In the genomic region with DNA sequence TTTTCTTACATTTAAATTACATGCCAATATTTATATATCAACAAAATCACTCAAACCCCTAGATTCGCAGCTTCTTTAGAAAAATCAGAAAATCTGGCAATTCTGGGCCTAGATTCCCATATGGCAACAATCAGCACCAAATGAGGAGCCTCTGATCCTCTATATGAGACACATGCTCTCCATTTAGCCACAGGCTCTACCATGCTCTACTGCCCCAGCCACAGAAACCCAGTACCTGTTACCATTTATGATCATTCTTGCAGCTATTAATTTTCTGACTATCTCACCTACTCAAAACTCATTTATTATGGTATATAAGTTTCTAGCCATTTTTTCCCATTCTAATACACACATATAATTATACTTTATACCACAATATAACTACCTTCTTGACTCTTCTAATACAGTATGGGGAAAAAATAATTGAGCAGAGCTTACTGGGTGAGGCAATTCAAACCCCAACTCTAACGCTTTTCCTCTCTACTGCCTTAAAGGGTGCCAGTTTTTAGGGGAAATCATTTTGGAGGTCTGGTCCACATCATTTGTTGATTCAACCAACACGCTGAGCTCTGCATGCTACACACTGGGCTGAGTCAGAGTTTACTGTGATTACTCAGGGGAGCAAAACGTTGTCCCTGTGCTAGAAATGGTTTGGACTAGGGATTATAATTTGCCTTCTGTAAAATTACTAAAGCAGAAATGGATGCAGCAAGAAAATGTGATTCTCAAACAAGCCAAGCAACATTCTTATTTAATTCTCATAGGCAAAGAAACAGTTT, we compare ENCODE assay signal across 9 cellular contexts. TPM values are rescaled to one million over a fixed set of nuclear protein-coding genes. Genes with fewer than 3 reads are reported as not detected.
DNase-seq lines count a peak whose midpoint lies in the region; ATAC-seq and TF ChIP-seq lines count a peak whose summit lies in the region.
"Had no signal": no experiment of that assay in that cellular context is flagged by ENCODE, and none has a peak within 500 bp of the region (broad histone marks: within the 10 kb centered on the region; RNA-seq: fewer than 3 reads in every experiment).

No MANE protein-coding gene starts in this region.

- H3K4me1 ChIP-seq in GM23338 (ENCODE audit: insufficient read depth) (peaks cover 23% of the 10 kb centered on the region), right cardiac atrium (ENCODE audit: control insufficient read depth, insufficient read depth, low read length) (peaks cover 21% of the 10 kb centered on the region), thyroid gland (peaks cover 27 to 75% of the 10 kb centered on the region in 2 donors)

- H3K36me3 ChIP-seq in GM23338 (ENCODE audit: insufficient read depth) (no peaks in the 10 kb centered on the region), thyroid gland (no peaks in the 10 kb centered on the region)

- H3K9me3 Mint-ChIP-seq in GM23338 (0 out of 3 replicates have a peak, but pooled peaks cover 4% of the 10 kb centered on the region), nephron progenitor cell (peaks cover 4% of the 10 kb centered on the region)

- no peak for ATAC-seq in GM23338
- ATAC-seq in right cardiac atrium = peak; percentile 58 to 66

- H4K20me1 ChIP-seq in GM23338 (replicated peaks; ENCODE audit: insufficient read depth) = peaks cover 41% of the 10 kb centered on the region

- no peaks in the 10 kb centered on the region for H3K27me3 ChIP-seq in GM23338 (ENCODE audit: insufficient read depth)
- no peaks in the 10 kb centered on the region for H3K27me3 ChIP-seq in right cardiac atrium (ENCODE audit: control insufficient read depth, insufficient read depth)
- H3K27me3 ChIP-seq in thyroid gland = no peaks in the 10 kb centered on the region

- H3K36me3 Mint-ChIP-seq in GM23338 (ENCODE audit: low read depth) = 0 out of 3 replicates have a peak, but pooled peaks cover 6% of the 10 kb centered on the region
- peaks cover 8% of the 10 kb centered on the region for H3K36me3 Mint-ChIP-seq in nephron progenitor cell (ENCODE audit: low read depth)

- peaks cover 32% of the 10 kb centered on the region for H3K4me1 Mint-ChIP-seq in GM23338
- H3K4me1 Mint-ChIP-seq in nephron progenitor cell = peaks cover 43% of the 10 kb centered on the region

- no peaks in the 10 kb centered on the region for H3K9me2 ChIP-seq in GM23338 (ENCODE audit: insufficient read depth)

- WGBS in right cardiac atrium = 59% methylated on average over 4 of the region's 4 CpGs
- 40 to 52% methylated on average over 4 of the region's 4 CpGs for WGBS in thyroid gland, 2 donors

- H2AFZ ChIP-seq in GM23338 = no peak overlapping the region

- no peak for TF ChIP-seq POLR2A in thyroid gland (IDR thresholded peaks at IDR 0.05)

- peaks cover 100% of the 10 kb centered on the region for H3K79me2 ChIP-seq in GM23338 (replicated peaks; ENCODE audit: insufficient read depth)

- H3K27me3 Mint-ChIP-seq in GM23338 (ENCODE audit: insufficient read depth, low read depth, poor library complexity) (peaks cover under 1% of the 10 kb centered on the region), nephron progenitor cell (ENCODE audit: low read depth, poor library complexity) (peaks cover 3% of the 10 kb centered on the region)

- no peaks in the 10 kb centered on the region for H3K9me3 ChIP-seq in right cardiac atrium (ENCODE audit: control insufficient read depth, low read length)
- no peaks in the 10 kb centered on the region for H3K9me3 ChIP-seq in thyroid gland

- DNase-seq in GM23338 (ENCODE audit: low spot score) = no peak
- DNase-seq in amniotic epithelial cell (ENCODE audit: low read depth) = peak; percentile 50
- no peak for DNase-seq in right cardiac atrium
- DNase-seq in thyroid gland = no peak
- no peak for DNase-seq in LoVo (ENCODE audit: low spot score)
- DNase-seq in NK-92 treated with Interleukin-12 subunit alpha and Interleukin-12 subunit beta, amount 100 ng/mL, for 24 hours (lab: John Stamatoyannopoulos, UW) = no peak
- no peak for DNase-seq in NCI-H2227 (lab: John Stamatoyannopoulos, UW; ENCODE audit: unreplicated experiment)
- no peak for DNase-seq in nephron progenitor cell
- DNase-seq: activated CD4-positive, alpha-beta T cell treated with anti-CD3 and anti-CD28 coated beads for 1 hour had no signal

- TF ChIP-seq CTCF in GM23338 (conservative IDR thresholded peaks at IDR 0.05; ENCODE audit: low read depth in 2 of 2) = no peak
- no peak for TF ChIP-seq CTCF in thyroid gland (IDR thresholded peaks at IDR 0.05)
- TF ChIP-seq CTCF in nephron progenitor cell (IDR thresholded peaks at IDR 0.05) = no peak

- H3K27ac Mint-ChIP-seq in GM23338 (no peak overlapping the region), nephron progenitor cell (no peak overlapping the region)

- H3K27ac ChIP-seq in GM23338 (ENCODE audit: low read depth) (peak overlapping the region; percentile 81), right cardiac atrium (ENCODE audit: low read length) (peak overlapping the region; percentile 62), thyroid gland (peak overlapping the region in 2 of 3 donors; percentile 75 to 80)

- H3K4me3 ChIP-seq in GM23338 (no peak overlapping the region), right cardiac atrium (ENCODE audit: low read length) (no peak overlapping the region), thyroid gland (replicated peaks in 1 of 3) (no peak overlapping the region)

- no peak overlapping the region for H3K4me2 ChIP-seq in GM23338

- H3F3A ChIP-seq in GM23338 (replicated peaks; ENCODE audit: low read depth) = no peaks in the 10 kb centered on the region

- no peak overlapping the region for H3K4me3 Mint-ChIP-seq in GM23338
- no peak overlapping the region for H3K4me3 Mint-ChIP-seq in nephron progenitor cell

- intact Hi-C loops in right cardiac atrium (cut with DNase I) = no loop called here
- intact Hi-C loops in thyroid gland (cut with DNase I) = no loop called here

TF ChIP-seq in GM23338, 12 proteins besides CTCF, POLR2A, EP300 and RAD21:
- TF ChIP-seq, protein P1, sequence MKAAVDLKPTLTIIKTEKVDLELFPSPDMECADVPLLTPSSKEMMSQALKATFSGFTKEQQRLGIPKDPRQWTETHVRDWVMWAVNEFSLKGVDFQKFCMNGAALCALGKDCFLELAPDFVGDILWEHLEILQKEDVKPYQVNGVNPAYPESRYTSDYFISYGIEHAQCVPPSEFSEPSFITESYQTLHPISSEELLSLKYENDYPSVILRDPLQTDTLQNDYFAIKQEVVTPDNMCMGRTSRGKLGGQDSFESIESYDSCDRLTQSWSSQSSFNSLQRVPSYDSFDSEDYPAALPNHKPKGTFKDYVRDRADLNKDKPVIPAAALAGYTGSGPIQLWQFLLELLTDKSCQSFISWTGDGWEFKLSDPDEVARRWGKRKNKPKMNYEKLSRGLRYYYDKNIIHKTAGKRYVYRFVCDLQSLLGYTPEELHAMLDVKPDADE (IDR thresholded peaks at IDR 0.05) = no peak
- TF ChIP-seq CREB1 (CRISPR knock-in tag; IDR thresholded peaks at IDR 0.05; ENCODE audit: low read depth) = no peak
- no peak for TF ChIP-seq ZNF331 (CRISPR knock-in tag; IDR thresholded peaks at IDR 0.05; ENCODE audit: low read depth)
- TF ChIP-seq EZH2phosphoT487 (IDR thresholded peaks at IDR 0.05; ENCODE audit: unreplicated experiment) = no peak

RNA-seq across cellular contexts. Expression of a gene that starts 11.6 kb away (rescaled TPM):
- total RNA-seq in GM23338 (2014; rRNA removed; shearing (Covaris generic)) = 110 and 111 TPM in 2 replicates
- polyA plus RNA-seq in GM23338 (2016; fragmentation: Nextera tagmentation; extraction: Ambion mirVana) (227 and 233 TPM in 2 replicates), right cardiac atrium (211 TPM)
- total RNA-seq in right cardiac atrium (100 to 1,000 TPM; 159 to 227 (median 169) TPM), thyroid gland (100 to 1,000 TPM in 1 of 4 donors, 10 to 100 TPM in 3; 67.8 to 158 (median 90.7) TPM)
